9 cellular contexts compared by ENCODE assay signal in the genomic region with DNA sequence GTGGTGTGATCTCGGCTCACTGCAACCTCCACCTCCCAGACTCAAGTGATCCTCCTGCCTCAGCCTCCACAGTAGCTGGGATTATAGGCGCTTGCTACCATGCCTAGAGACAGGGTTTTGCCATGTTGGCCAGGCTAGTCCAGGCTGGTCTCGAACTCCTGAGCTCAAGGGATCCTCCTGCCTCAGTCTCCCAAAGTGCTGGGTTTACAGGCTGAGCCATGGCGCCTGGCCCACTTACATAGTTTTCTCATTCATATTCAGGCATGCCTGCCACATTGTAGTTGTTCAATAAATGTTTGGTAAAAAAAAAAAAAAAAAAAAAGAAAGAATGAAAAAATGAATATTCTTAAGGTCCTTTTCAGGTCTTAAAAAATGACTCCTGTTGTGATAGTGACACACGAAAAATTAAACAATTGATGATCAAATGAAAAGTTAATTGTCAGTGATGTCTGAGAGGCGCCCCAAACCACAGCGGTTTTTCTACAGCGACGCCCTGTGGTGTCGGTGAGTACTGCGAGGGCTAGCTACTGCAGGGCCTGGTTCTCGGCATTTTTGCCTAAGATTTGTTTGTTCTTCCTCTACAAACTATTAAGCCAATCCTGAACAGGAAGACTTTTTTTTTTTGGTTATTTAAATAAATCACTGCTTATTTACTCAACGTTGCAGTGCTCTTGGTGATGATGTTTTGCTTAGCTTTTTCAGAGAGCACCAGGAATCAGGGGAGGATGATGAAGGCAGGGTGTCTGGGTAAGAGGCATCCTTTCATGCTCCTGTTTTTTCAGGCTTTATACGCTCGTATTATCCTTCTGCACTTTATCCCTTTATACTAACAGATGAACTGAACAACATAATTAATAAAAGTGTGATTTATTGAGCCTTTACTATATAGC.
DNase-seq lines count a peak whose midpoint lies in the region; ATAC-seq and TF ChIP-seq lines count a peak whose summit lies in the region.
"Had no signal": no experiment of that assay in that cellular context is flagged by ENCODE, and none has a peak within 500 bp of the region (broad histone marks: within the 10 kb centered on the region; RNA-seq: fewer than 3 reads in every experiment).

No MANE protein-coding gene starts in this region.

- H3K4me1 Mint-ChIP-seq in activated naive CD4-positive, alpha-beta T cell treated with anti-CD3 and anti-CD28 coated beads for 36 hours (ENCODE audit: low read depth) = no peaks in the 10 kb centered on the region

- H3K27me3 Mint-ChIP-seq in activated naive CD4-positive, alpha-beta T cell treated with anti-CD3 and anti-CD28 coated beads for 36 hours (ENCODE audit: low read depth) = no peaks in the 10 kb centered on the region

- H3K27ac Mint-ChIP-seq in activated naive CD4-positive, alpha-beta T cell treated with anti-CD3 and anti-CD28 coated beads for 36 hours = no peak overlapping the region

- DNase-seq in NCI-H1417 (lab: John Stamatoyannopoulos, UW) (peak in 2 of 3 experiments; percentile 2 to 51), NCI-H1417 treated with DMSO at 0.1 percent for 48 hours (lab: John Stamatoyannopoulos, UW) (no peak), LoVo (ENCODE audit: low spot score) (peak; percentile 41), right cardiac atrium (peak; percentile 59 to 88 (median 84)), spleen (no peak), COLO829 (ENCODE audit: low spot score) (no peak)
- DNase-seq in activated naive CD4-positive, alpha-beta T cell treated with anti-CD3 and anti-CD28 coated beads for 36 hours = peak; percentile 56

- WGBS in right cardiac atrium = 41% methylated on average over 15 of the region's 15 CpGs
- 45 to 48% (median 47%) methylated on average over 15 of the region's 15 CpGs for WGBS in spleen, 5 donors

- H3K27ac ChIP-seq in right cardiac atrium (ENCODE audit: low read length) = no peak overlapping the region
- no peak overlapping the region for H3K27ac ChIP-seq in spleen
- H3K27ac ChIP-seq: BLaER1 had no signal

- H3K4me1 ChIP-seq in right cardiac atrium (ENCODE audit: control insufficient read depth, insufficient read depth, low read length) (no peaks in the 10 kb centered on the region), spleen (no peaks in the 10 kb centered on the region)
- H3K4me1 ChIP-seq: BLaER1 had no signal

- no peak for TF ChIP-seq POLR2A in spleen (IDR thresholded peaks at IDR 0.05)

- intact Hi-C loops in activated naive CD4-positive, alpha-beta T cell treated with anti-CD3 and anti-CD28 coated beads for 36 hours (cut with micrococcal nuclease) = loop anchor here (1.0 to 5.0 kb wide), 3 partner anchors 124 to 1010 kb away; no protein-coding TSS in a partner anchor
- intact Hi-C loops in right cardiac atrium (cut with DNase I) = loop anchor here (5.0 to 10.0 kb wide), 5 partner anchors 125 to 355 kb away; no protein-coding TSS in a partner anchor
- intact Hi-C loops in spleen (cut with DNase I; ENCODE audit: low total_unique reads) = loop anchor here (10.0 kb wide), 1 partner anchor 352 kb away; no protein-coding TSS in a partner anchor

- H3K9me3 ChIP-seq in right cardiac atrium (ENCODE audit: control insufficient read depth, low read length) = no peaks in the 10 kb centered on the region
- peaks cover 0 to 18% (median 14%) of the 10 kb centered on the region in 8 donors for H3K9me3 ChIP-seq in spleen

- H3K27me3 ChIP-seq in right cardiac atrium (ENCODE audit: control insufficient read depth, insufficient read depth) (no peaks in the 10 kb centered on the region), spleen (replicated peaks in 1 of 7) (peaks cover 0 to 10% (median 0%) of the 10 kb centered on the region in 7 donors)
- H3K27me3 ChIP-seq: BLaER1 had no signal

- peaks cover 2% of the 10 kb centered on the region for H3K36me3 Mint-ChIP-seq in activated naive CD4-positive, alpha-beta T cell treated with anti-CD3 and anti-CD28 coated beads for 36 hours (ENCODE audit: low read depth)

- H3K4me3 Mint-ChIP-seq in activated naive CD4-positive, alpha-beta T cell treated with anti-CD3 and anti-CD28 coated beads for 36 hours = no peak overlapping the region

- ATAC-seq in GM21529 (IDR thresholded peaks at IDR 0.05; ENCODE audit: unreplicated experiment) (peak; percentile 84), right cardiac atrium (peak; percentile 51 to 65)

- no peaks in the 10 kb centered on the region for H3K36me3 ChIP-seq in spleen
- H3K36me3 ChIP-seq: BLaER1 had no signal

- H3K4me3 ChIP-seq in right cardiac atrium (ENCODE audit: low read length) (no peak overlapping the region), spleen (no peak overlapping the region)
- H3K4me3 ChIP-seq: BLaER1 had no signal

- peaks cover 15% of the 10 kb centered on the region for H3K9me3 Mint-ChIP-seq in activated naive CD4-positive, alpha-beta T cell treated with anti-CD3 and anti-CD28 coated beads for 36 hours

- TF ChIP-seq CTCF in spleen (IDR thresholded peaks at IDR 0.05 in 8 of 11, conservative IDR thresholded peaks at IDR 0.05 in 3 of 11) = peak in 10 of 11 experiments; percentile 32 to 79 (median 66)

- CTCF ChIA-PET in activated naive CD4-positive, alpha-beta T cell treated with anti-CD3 and anti-CD28 coated beads for 36 hours (lab: Charles Lee) = interaction anchor here (0.6 to 1.3 kb wide), 5 partner anchors 13 to 361 kb away, joined by 3 to 4 read pairs (median 3); no protein-coding TSS in a partner anchor

Comparison
In these comparisons a context has a peak if more than half of its experiments do, and no peak if none do; other contexts are left out.
1. DNase-seq: peak in NCI-H1417 (2 of 3), LoVo (single experiment), activated naive CD4-positive, alpha-beta T cell treated with anti-CD3 and anti-CD28 coated beads for 36 hours (single experiment) and right cardiac atrium (3 of 3); none in NCI-H1417 treated with DMSO at 0.1 percent for 48 hours (single experiment), spleen (single experiment) and COLO829 (single experiment).